In genomic region chr22:26452236-26453016, GRCh38 we compare ENCODE assay signal across 15 cellular contexts.
"Had no signal": no experiment of that assay in that cellular context is flagged by ENCODE, and none has a peak within 500 bp of the region (broad histone marks: within the 10 kb centered on the region; RNA-seq: fewer than 3 reads in every experiment).

No MANE protein-coding gene starts in this region.

- FAIRE-seq: frontal cortex had no signal

- H3K27ac Mint-ChIP-seq: activated CD4-positive, alpha-beta memory T cell treated with anti-CD3 and anti-CD28 coated beads, Interleukin-2, amount 10 ng/mL, durations not matched to agents 7 days and 5 days; activated T-cell treated with anti-CD3 and anti-CD28 coated beads, Interleukin-2, amount 50 U/mL, for 72 hours; endodermal cell; stimulated activated memory B cell treated with anti-CD40 and anti-IgM and Interleukin-4, amounts not matched to agents 10 μg/mL and 1 μg/mL and 100 μg/mL, for 72 hours had no signal

- H3K27me3 ChIP-seq: body of pancreas, heart right ventricle, tibial nerve, vagina had no signal

- H3K4me1 ChIP-seq: body of pancreas, tibial nerve, vagina had no signal

- H3K4me1 Mint-ChIP-seq: activated CD4-positive, alpha-beta memory T cell treated with anti-CD3 and anti-CD28 coated beads, Interleukin-2, amount 10 ng/mL, durations not matched to agents 7 days and 5 days; naive thymus-derived CD8-positive, alpha-beta T cell; stimulated activated memory B cell treated with anti-CD40 and anti-IgM and Interleukin-4, amounts not matched to agents 10 μg/mL and 1 μg/mL and 100 μg/mL, for 72 hours had no signal

- DNase-seq: activated CD4-positive, alpha-beta memory T cell treated with anti-CD3 and anti-CD28 coated beads, Interleukin-2, amount 10 ng/mL, durations not matched to agents 7 days and 5 days; activated CD4-positive, alpha-beta T cell treated with anti-CD3 and anti-CD28 coated beads for 4 hours; activated gamma-delta T cell; activated T-cell treated with anti-CD3 and anti-CD28 coated beads, Interleukin-2, amount 50 U/mL, for 72 hours; body of pancreas; dermis blood vessel endothelial cell; endodermal cell; heart right ventricle; islet precursor cell; naive thymus-derived CD8-positive, alpha-beta T cell had no signal

- H3K9me3 Mint-ChIP-seq: activated CD4-positive, alpha-beta memory T cell treated with anti-CD3 and anti-CD28 coated beads, Interleukin-2, amount 10 ng/mL, durations not matched to agents 7 days and 5 days; activated naive CD4-positive, alpha-beta T cell treated with anti-CD3 and anti-CD28 coated beads, Interleukin-2, amount 50 U/mL, for 72 hours; activated T-cell treated with anti-CD3 and anti-CD28 coated beads, Interleukin-2, amount 50 U/mL, for 72 hours; endodermal cell; naive thymus-derived CD8-positive, alpha-beta T cell; stimulated activated memory B cell treated with anti-CD40 and anti-IgM and Interleukin-4, amounts not matched to agents 10 μg/mL and 1 μg/mL and 100 μg/mL, for 72 hours had no signal

- H3K4me3 ChIP-seq: body of pancreas, heart right ventricle, tibial nerve, vagina had no signal

- H3K4me3 Mint-ChIP-seq: activated CD4-positive, alpha-beta memory T cell treated with anti-CD3 and anti-CD28 coated beads, Interleukin-2, amount 10 ng/mL, durations not matched to agents 7 days and 5 days; activated T-cell treated with anti-CD3 and anti-CD28 coated beads, Interleukin-2, amount 50 U/mL, for 72 hours; endodermal cell; naive thymus-derived CD8-positive, alpha-beta T cell; stimulated activated memory B cell treated with anti-CD40 and anti-IgM and Interleukin-4, amounts not matched to agents 10 μg/mL and 1 μg/mL and 100 μg/mL, for 72 hours had no signal

- H3K27ac ChIP-seq: body of pancreas, heart right ventricle, tibial nerve, vagina had no signal

- H3K27me3 Mint-ChIP-seq: activated CD4-positive, alpha-beta memory T cell treated with anti-CD3 and anti-CD28 coated beads, Interleukin-2, amount 10 ng/mL, durations not matched to agents 7 days and 5 days; naive thymus-derived CD8-positive, alpha-beta T cell; stimulated activated memory B cell treated with anti-CD40 and anti-IgM and Interleukin-4, amounts not matched to agents 10 μg/mL and 1 μg/mL and 100 μg/mL, for 72 hours had no signal

- H3K9me3 ChIP-seq: body of pancreas, heart right ventricle, tibial nerve, vagina had no signal
